Comparison of ENCODE assay signal across 12 cellular contexts in genomic region chr2:234447189-234447588, GRCh38. TPM values are rescaled to one million over a fixed set of nuclear protein-coding genes. Genes with fewer than 3 reads are reported as not detected.
DNase-seq lines count a peak whose midpoint lies in the region; ATAC-seq and TF ChIP-seq lines count a peak whose summit lies in the region.
"Had no signal": no experiment of that assay in that cellular context is flagged by ENCODE, and none has a peak within 500 bp of the region (broad histone marks: within the 10 kb centered on the region; RNA-seq: fewer than 3 reads in every experiment).

No MANE protein-coding gene starts in this region.

- no peak for TF ChIP-seq CTCF in activated CD8-positive, alpha-beta T cell treated with anti-CD3 and anti-CD28 coated beads for 36 hours (IDR thresholded peaks at IDR 0.05)

- no peak overlapping the region for H3K4me3 ChIP-seq in esophagus (ENCODE audit: low read depth in 1 of 2, low read length in 2 of 2)
- H3K4me3 ChIP-seq: GM12878, tibial artery had no signal

- H3K36me3 ChIP-seq in esophagus (ENCODE audit: control insufficient read depth in 2 of 2, insufficient read depth in 2 of 2, low read length in 1 of 2), result no peaks in the 10 kb centered on the region
- H3K36me3 ChIP-seq: tibial artery had no signal

- peaks cover 95% of the 10 kb centered on the region for H3K4me1 Mint-ChIP-seq in activated CD4-positive, alpha-beta T cell treated with anti-CD3 and anti-CD28 coated beads, Interleukin-2, amount 10 ng/mL, durations not matched to agents 7 days and 5 days
- H3K4me1 Mint-ChIP-seq in activated CD8-positive, alpha-beta T cell treated with anti-CD3 and anti-CD28 coated beads for 36 hours (ENCODE audit: low read depth), result peaks cover 78% of the 10 kb centered on the region
- peaks cover 46 to 86% of the 10 kb centered on the region in 2 donors for H3K4me1 Mint-ChIP-seq in stimulated activated naive B cell treated with anti-CD40 and anti-IgM and Interleukin-4, amounts not matched to agents 10 μg/mL and 1 μg/mL and 100 μg/mL, for 72 hours

- no peak for ATAC-seq in activated CD8-positive, alpha-beta T cell treated with anti-CD3 and anti-CD28 coated beads for 36 hours
- no peak for ATAC-seq in stimulated activated naive B cell treated with anti-CD40 and anti-IgM and Interleukin-4, amounts not matched to agents 10 μg/mL and 1 μg/mL and 100 μg/mL, for 72 hours (replicated peaks)
- ATAC-seq in sciatic nerve (no peak), Right ventricle myocardium inferior (no peak)

- peaks cover under 1% of the 10 kb centered on the region for H3K27me3 Mint-ChIP-seq in activated CD4-positive, alpha-beta T cell treated with anti-CD3 and anti-CD28 coated beads, Interleukin-2, amount 10 ng/mL, durations not matched to agents 7 days and 5 days
- no peaks in the 10 kb centered on the region for H3K27me3 Mint-ChIP-seq in activated CD8-positive, alpha-beta T cell treated with anti-CD3 and anti-CD28 coated beads for 36 hours
- no peaks in the 10 kb centered on the region for H3K27me3 Mint-ChIP-seq in stimulated activated naive B cell treated with anti-CD40 and anti-IgM and Interleukin-4, amounts not matched to agents 10 μg/mL and 1 μg/mL and 100 μg/mL, for 72 hours

- peak overlapping the region; percentile 99 for H3K27ac Mint-ChIP-seq in activated CD4-positive, alpha-beta T cell treated with anti-CD3 and anti-CD28 coated beads, Interleukin-2, amount 10 ng/mL, durations not matched to agents 7 days and 5 days
- H3K27ac Mint-ChIP-seq in activated CD8-positive, alpha-beta T cell treated with anti-CD3 and anti-CD28 coated beads for 36 hours, result peak overlapping the region; percentile 94
- peak overlapping the region; percentile 99 for H3K27ac Mint-ChIP-seq in stimulated activated naive B cell treated with anti-CD40 and anti-IgM and Interleukin-4, amounts not matched to agents 10 μg/mL and 1 μg/mL and 100 μg/mL, for 72 hours

- peak overlapping the region; percentile 63 for H3K4me3 Mint-ChIP-seq in activated CD4-positive, alpha-beta T cell treated with anti-CD3 and anti-CD28 coated beads, Interleukin-2, amount 10 ng/mL, durations not matched to agents 7 days and 5 days
- peak overlapping the region; percentile 55 for H3K4me3 Mint-ChIP-seq in activated CD8-positive, alpha-beta T cell treated with anti-CD3 and anti-CD28 coated beads for 36 hours
- no peak overlapping the region for H3K4me3 Mint-ChIP-seq in stimulated activated naive B cell treated with anti-CD40 and anti-IgM and Interleukin-4, amounts not matched to agents 10 μg/mL and 1 μg/mL and 100 μg/mL, for 72 hours

- intact Hi-C loops in activated CD8-positive, alpha-beta T cell treated with anti-CD3 and anti-CD28 coated beads for 36 hours (cut with micrococcal nuclease), result no loop called here
- intact Hi-C loops in sciatic nerve (cut with DNase I) (no loop called here), Right ventricle myocardium inferior (cut with DNase I) (loop anchor here (10.0 kb wide), 1 partner anchor 48 kb away; the partner anchor contains the start of gene ARL4C)

- no peak for DNase-seq in activated CD4-positive, alpha-beta T cell treated with anti-CD3 and anti-CD28 coated beads, Interleukin-2, amount 10 ng/mL, durations not matched to agents 7 days and 5 days
- DNase-seq in activated CD4-positive, alpha-beta T cell treated with anti-CD3 and anti-CD28 coated beads, Interleukin-2, amount 50 U/mL, for 1 hour, result no peak
- DNase-seq in activated CD8-positive, alpha-beta T cell treated with anti-CD3 and anti-CD28 coated beads for 36 hours, result no peak
- no peak for DNase-seq in stimulated activated naive B cell treated with anti-CD40 and anti-IgM and Interleukin-4, amounts not matched to agents 10 μg/mL and 1 μg/mL and 100 μg/mL, for 72 hours
- no peak for DNase-seq in sciatic nerve (ENCODE audit: low spot score)
- no peak for DNase-seq in NCI-H128 (lab: John Stamatoyannopoulos, UW; ENCODE audit: unreplicated experiment)
- no peak for DNase-seq in Right ventricle myocardium inferior (ENCODE audit: missing footprints)
- DNase-seq: NCI-H2171 treated with DMSO at 0.1 percent for 48 hours, SW 1271 had no signal

- H3K9me3 Mint-ChIP-seq in activated CD4-positive, alpha-beta T cell treated with anti-CD3 and anti-CD28 coated beads, Interleukin-2, amount 10 ng/mL, durations not matched to agents 7 days and 5 days, result peaks cover 27% of the 10 kb centered on the region
- H3K9me3 Mint-ChIP-seq in activated CD8-positive, alpha-beta T cell treated with anti-CD3 and anti-CD28 coated beads for 36 hours, result peaks cover 15% of the 10 kb centered on the region
- H3K9me3 Mint-ChIP-seq in stimulated activated naive B cell treated with anti-CD40 and anti-IgM and Interleukin-4, amounts not matched to agents 10 μg/mL and 1 μg/mL and 100 μg/mL, for 72 hours, result peaks cover 0 to 2% of the 10 kb centered on the region in 2 donors

- no peaks in the 10 kb centered on the region for H3K27me3 ChIP-seq in esophagus (ENCODE audit: control insufficient read depth in 1 of 2, insufficient read depth in 2 of 2, low read length in 2 of 2)
- H3K27me3 ChIP-seq: tibial artery had no signal

- H3K4me1 ChIP-seq in esophagus (ENCODE audit: control insufficient read depth in 2 of 2, insufficient read depth in 2 of 2, low read length in 1 of 2), result peaks cover 0 to 8% of the 10 kb centered on the region in 2 donors

- no peaks in the 10 kb centered on the region for H3K9me3 ChIP-seq in esophagus (ENCODE audit: control insufficient read depth in 2 of 2, insufficient read depth in 1 of 2, low read depth in 1 of 2, low read length in 1 of 2)
- H3K9me3 ChIP-seq: tibial artery had no signal

- H3K27ac ChIP-seq in esophagus (ENCODE audit: low read depth in 2 of 2, low read length in 1 of 2), result peak overlapping the region; percentile 66 to 67
- H3K27ac ChIP-seq: tibial artery had no signal

- CTCF ChIA-PET in activated CD4-positive, alpha-beta T cell treated with anti-CD3 and anti-CD28 coated beads, Interleukin-2, amount 10 ng/mL, durations not matched to agents 7 days and 5 days (lab: Charles Lee), result interaction anchor here (0.9 to 2.5 kb wide), 9 partner anchors 7 to 36 kb away, joined by 4 to 13 read pairs (median 5); no protein-coding TSS in a partner anchor
- CTCF ChIA-PET in activated CD8-positive, alpha-beta T cell treated with anti-CD3 and anti-CD28 coated beads for 36 hours (lab: Charles Lee), result interaction anchor here (1.0 to 3.2 kb wide), 8 partner anchors 9 to 147 kb away, joined by 3 to 10 read pairs (median 4); no protein-coding TSS in a partner anchor

- peaks cover 89% of the 10 kb centered on the region for H3K36me3 Mint-ChIP-seq in activated CD4-positive, alpha-beta T cell treated with anti-CD3 and anti-CD28 coated beads, Interleukin-2, amount 10 ng/mL, durations not matched to agents 7 days and 5 days (ENCODE audit: low read depth)
- H3K36me3 Mint-ChIP-seq in activated CD8-positive, alpha-beta T cell treated with anti-CD3 and anti-CD28 coated beads for 36 hours (ENCODE audit: low read depth), result peaks cover 62% of the 10 kb centered on the region
- H3K36me3 Mint-ChIP-seq in stimulated activated naive B cell treated with anti-CD40 and anti-IgM and Interleukin-4, amounts not matched to agents 10 μg/mL and 1 μg/mL and 100 μg/mL, for 72 hours, result peaks cover 4 to 7% of the 10 kb centered on the region in 2 donors

- WGBS in esophagus, 2 donors, result 70 to 75% methylated on average over 6 of the region's 6 CpGs

- POLR2A ChIA-PET in activated CD4-positive, alpha-beta T cell treated with anti-CD3 and anti-CD28 coated beads, Interleukin-2, amount 10 ng/mL, durations not matched to agents 7 days and 5 days (lab: Charles Lee), result interaction anchor here (0.7 to 1.6 kb wide), 5 partner anchors 21 to 158 kb away, joined by 3 to 13 read pairs (median 4); no protein-coding TSS in a partner anchor
- POLR2A ChIA-PET in activated CD8-positive, alpha-beta T cell treated with anti-CD3 and anti-CD28 coated beads for 36 hours (lab: Charles Lee), result interaction anchor here (0.8 to 3.1 kb wide), 14 partner anchors 7 to 156 kb away, joined by 3 to 19 read pairs (median 6); partner anchors contain the start of gene ARL4C

RNA-seq across cellular contexts. Expression of gene ARL4C, which starts 49.7 kb away (rescaled TPM):
- total RNA-seq in activated CD4-positive, alpha-beta T cell treated with anti-CD3 and anti-CD28 coated beads, Interleukin-2, amount 10 ng/mL, durations not matched to agents 7 days and 5 days, result 100 to 1,000 TPM; 292 to 300 TPM
- 10 to 100 TPM; 44.8 to 45.1 TPM for total RNA-seq in activated CD8-positive, alpha-beta T cell treated with anti-CD3 and anti-CD28 coated beads for 36 hours
- 10 to 100 TPM; 13.3 to 16.3 TPM for polyA plus RNA-seq in esophagus
- total RNA-seq in sciatic nerve (10.7 TPM), Right ventricle myocardium inferior (2.5 TPM)

Comparison
In these comparisons a context has a peak if more than half of its experiments do, and no peak if none do; other contexts are left out.
1. H3K4me3 Mint-ChIP-seq: peak in activated CD4-positive, alpha-beta T cell treated with anti-CD3 and anti-CD28 coated beads, Interleukin-2, amount 10 ng/mL, durations not matched to agents 7 days and 5 days (single experiment) and activated CD8-positive, alpha-beta T cell treated with anti-CD3 and anti-CD28 coated beads for 36 hours (single experiment); none in stimulated activated naive B cell treated with anti-CD40 and anti-IgM and Interleukin-4, amounts not matched to agents 10 μg/mL and 1 μg/mL and 100 μg/mL, for 72 hours (0 of 2).
2. RNA of gene ARL4C, which starts 49.7 kb away (total RNA-seq): 292 to 300 TPM in activated CD4-positive, alpha-beta T cell treated with anti-CD3 and anti-CD28 coated beads, Interleukin-2, amount 10 ng/mL, durations not matched to agents 7 days and 5 days; 44.8 to 45.1 TPM in activated CD8-positive, alpha-beta T cell treated with anti-CD3 and anti-CD28 coated beads for 36 hours, 10.7 TPM in sciatic nerve (single experiment) and 2.5 TPM in Right ventricle myocardium inferior (single experiment); every median in the first group is over 4 times any median in the second.
3. Peak in every context shown above with its lines, with median percentiles within 50 percentile points of each other: H3K27ac Mint-ChIP-seq.